In genomic region chr20:1735417-1736089, GRCh38 we compare ENCODE assay signal across 21 cellular contexts.
"Had no signal": no experiment of that assay in that cellular context is flagged by ENCODE, and none has a peak within 500 bp of the region (broad histone marks: within the 10 kb centered on the region; RNA-seq: fewer than 3 reads in every experiment).

No MANE protein-coding gene starts in this region.

- ATAC-seq: sciatic nerve; stimulated activated naive B cell treated with anti-CD40 and anti-IgM and Interleukin-4, amounts not matched to agents 10 μg/mL and 1 μg/mL and 100 μg/mL, for 72 hours had no signal

- H3K27ac ChIP-seq: cardiac muscle cell, esophagus squamous epithelium, heart right ventricle, left ventricle myocardium inferior, ovary, skin epidermis, tibial nerve had no signal

- H3K9me3 ChIP-seq: esophagus squamous epithelium, heart right ventricle, left ventricle myocardium inferior, ovary, tibial nerve had no signal

- H3K36me3 ChIP-seq: cardiac muscle cell, esophagus squamous epithelium, heart right ventricle, left ventricle myocardium inferior, ovary, tibial nerve had no signal

- H3K4me3 ChIP-seq: cardiac muscle cell, esophagus squamous epithelium, heart right ventricle, left ventricle myocardium inferior, ovary, skin epidermis, tibial nerve had no signal

- H3K27me3 ChIP-seq: cardiac muscle cell, ovary, tibial nerve had no signal

- H3K4me1 ChIP-seq: left ventricle myocardium inferior had no signal

- DNase-seq: activated CD4-positive, alpha-beta memory T cell treated with anti-CD3 and anti-CD28 coated beads, Interleukin-2, amount 10 ng/mL, durations not matched to agents 7 days and 5 days; activated CD4-positive, alpha-beta T cell treated with anti-CD3 and anti-CD28 coated beads, Interleukin-2, amount 10 ng/mL, durations not matched to agents 7 days and 5 days; activated CD4-positive, CD25-positive, alpha-beta regulatory T cell treated with anti-CD3 and anti-CD28 coated beads, Interleukin-2, amount 50 U/mL, for 72 hours; activated CD8-positive, alpha-beta memory T cell treated with anti-CD3 and anti-CD28 coated beads, Interleukin-2, amount 50 U/mL, for 48 hours; activated T-cell treated with anti-CD3 and anti-CD28 coated beads, Interleukin-2, amount 50 U/mL, for 4 hours; endodermal cell; esophagus squamous epithelium; foreskin melanocyte; left ventricle myocardium inferior; naive B cell; nephron progenitor cell; ovary; stimulated activated CD4-positive, alpha-beta T cell treated with anti-CD3 and anti-CD28 coated beads, Interleukin-4, amount 100 ng/mL, for 4 hours; stimulated activated CD8-positive, alpha-beta memory T cell treated with anti-CD3 and anti-CD28 coated beads, Interleukin-4, amount 100 ng/mL, for 48 hours; stimulated activated naive B cell treated with anti-CD40 and anti-IgM and Interleukin-4, amounts not matched to agents 10 μg/mL and 1 μg/mL and 100 μg/mL, for 72 hours; T-helper 2 cell had no signal
